In the genomic region with DNA sequence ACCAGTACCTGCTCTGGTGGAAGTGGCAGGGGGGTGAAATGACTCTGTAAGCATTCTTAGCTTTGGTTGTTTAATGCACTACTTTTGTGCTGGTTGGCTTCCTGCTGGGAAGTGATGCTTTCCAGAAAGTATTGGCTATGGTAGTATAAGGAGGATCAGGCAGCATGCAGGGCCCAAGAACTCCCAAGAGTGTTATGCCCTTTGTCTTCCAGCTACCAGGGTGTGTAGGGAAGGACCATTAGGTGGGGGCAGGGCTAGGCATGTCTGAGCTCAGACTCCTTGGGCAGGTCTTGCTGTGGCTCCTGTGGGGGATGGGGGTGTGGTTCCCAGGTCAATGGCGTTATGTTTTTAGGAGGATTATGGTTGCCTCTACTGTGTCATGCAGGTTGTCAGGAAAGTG, we compare ENCODE assay signal across 29 cellular contexts.
"Had no signal": no experiment of that assay in that cellular context is flagged by ENCODE, and none has a peak within 500 bp of the region (broad histone marks: within the 10 kb centered on the region; RNA-seq: fewer than 3 reads in every experiment).

No MANE protein-coding gene starts in this region.

- H3K4me3 ChIP-seq: neural progenitor cell, pancreas, psoas muscle, right lobe of liver, sigmoid colon, suprapubic skin, testis, tibial artery, transverse colon, upper lobe of right lung, uterus had no signal

- FAIRE-seq: pancreas, small intestine had no signal

- H3K36me3 ChIP-seq: neural progenitor cell, neutrophil, pancreas, right lobe of liver, sigmoid colon, suprapubic skin, tibial artery, transverse colon, upper lobe of right lung, uterus had no signal

- H3K4me2 ChIP-seq: neural progenitor cell had no signal

- H3K4me3 Mint-ChIP-seq: naive thymus-derived CD4-positive, alpha-beta T cell; natural killer cell; nephron; neural progenitor cell; stimulated activated effector memory CD8-positive, alpha-beta T cell treated with anti-CD3 and anti-CD28 coated beads, Interleukin-12 subunit alpha, Interleukin-12 subunit beta, amount 100 ng/mL, for 72 hours; stimulated activated naive B cell treated with anti-CD40 and anti-IgM and Interleukin-4, amounts not matched to agents 10 μg/mL and 1 μg/mL and 100 μg/mL, for 72 hours; stimulated activated naive CD8-positive, alpha-beta T cell treated with anti-CD3 and anti-CD28 coated beads, Interleukin-15, amount 100 ng/mL, for 72 hours; type B pancreatic cell had no signal

- H3K4me1 Mint-ChIP-seq: naive thymus-derived CD4-positive, alpha-beta T cell; natural killer cell; nephron; neural progenitor cell; stimulated activated effector memory CD8-positive, alpha-beta T cell treated with anti-CD3 and anti-CD28 coated beads, Interleukin-12 subunit alpha, Interleukin-12 subunit beta, amount 100 ng/mL, for 72 hours; stimulated activated naive B cell treated with anti-CD40 and anti-IgM and Interleukin-4, amounts not matched to agents 10 μg/mL and 1 μg/mL and 100 μg/mL, for 72 hours; stimulated activated naive CD8-positive, alpha-beta T cell treated with anti-CD3 and anti-CD28 coated beads, Interleukin-15, amount 100 ng/mL, for 72 hours had no signal

- ATAC-seq: naive thymus-derived CD4-positive, alpha-beta T cell; natural killer cell; pancreas; psoas muscle; right cardiac atrium; right lobe of liver; stimulated activated effector memory CD8-positive, alpha-beta T cell treated with anti-CD3 and anti-CD28 coated beads, Interleukin-12 subunit alpha, Interleukin-12 subunit beta, amount 100 ng/mL, for 72 hours; stimulated activated naive B cell treated with anti-CD40 and anti-IgM and Interleukin-4, amounts not matched to agents 10 μg/mL and 1 μg/mL and 100 μg/mL, for 72 hours; stimulated activated naive CD8-positive, alpha-beta T cell treated with anti-CD3 and anti-CD28 coated beads, Interleukin-15, amount 100 ng/mL, for 72 hours; stimulated activated naive CD8-positive, alpha-beta T cell treated with anti-CD3 and anti-CD28 coated beads, Interleukin-15, Interleukin-2, amounts not matched to agents 100 U/mL and 50 U/mL, for 24 hours; upper lobe of right lung had no signal

- H3K4me1 ChIP-seq: neural progenitor cell, pancreas, psoas muscle, right lobe of liver, sigmoid colon, suprapubic skin, testis, tibial artery, transverse colon, upper lobe of right lung, uterus had no signal

- H3K36me3 Mint-ChIP-seq: neural progenitor cell; stimulated activated effector memory CD8-positive, alpha-beta T cell treated with anti-CD3 and anti-CD28 coated beads, Interleukin-12 subunit alpha, Interleukin-12 subunit beta, amount 100 ng/mL, for 72 hours; stimulated activated naive B cell treated with anti-CD40 and anti-IgM and Interleukin-4, amounts not matched to agents 10 μg/mL and 1 μg/mL and 100 μg/mL, for 72 hours; type B pancreatic cell had no signal

- H3K27me3 Mint-ChIP-seq: progenitor cell of endocrine pancreas; stimulated activated naive B cell treated with anti-CD40 and anti-IgM and Interleukin-4, amounts not matched to agents 10 μg/mL and 1 μg/mL and 100 μg/mL, for 72 hours; stimulated activated naive CD8-positive, alpha-beta T cell treated with anti-CD3 and anti-CD28 coated beads, Interleukin-15, amount 100 ng/mL, for 72 hours; type B pancreatic cell had no signal

- H3K9me3 ChIP-seq: neutrophil, pancreas, right lobe of liver, sigmoid colon, suprapubic skin, testis, transverse colon, upper lobe of right lung, uterus had no signal

- H3K27me3 ChIP-seq: neural progenitor cell, neutrophil, pancreas, right lobe of liver, sigmoid colon, suprapubic skin, testis, tibial artery, transverse colon, upper lobe of right lung, uterus had no signal

- H3K27ac ChIP-seq: neural progenitor cell, neutrophil, pancreas, psoas muscle, right lobe of liver, sigmoid colon, suprapubic skin, testis, tibial artery, transverse colon, upper lobe of right lung, uterus had no signal

- DNase-seq: naive thymus-derived CD4-positive, alpha-beta T cell; natural killer cell; nucleus accumbens; pancreas; psoas muscle; right cardiac atrium; right lobe of liver; sigmoid colon; small intestine; stimulated activated CD4-positive, alpha-beta T cell treated with anti-CD3 and anti-CD28 coated beads, Interleukin-15, amount 100 ng/mL, for 24 hours; stimulated activated CD4-positive, alpha-beta T cell treated with anti-CD3 and anti-CD28 coated beads, Interleukin-2, amount 100 ng/mL, for 24 hours; stimulated activated CD4-positive, alpha-beta T cell treated with anti-CD3 and anti-CD28 coated beads, Interleukin-2, amount 100 ng/mL, for 48 hours; stimulated activated CD4-positive, alpha-beta T cell treated with anti-CD3 and anti-CD28 coated beads, Interleukin-4, amount 100 ng/mL, for 24 hours; stimulated activated naive B cell treated with anti-CD40 and anti-IgM and Interleukin-4, amounts not matched to agents 10 μg/mL and 1 μg/mL and 100 μg/mL, for 72 hours; stimulated activated naive CD8-positive, alpha-beta T cell treated with anti-CD3 and anti-CD28 coated beads, Interleukin-15, amount 100 ng/mL, for 72 hours; stimulated activated naive CD8-positive, alpha-beta T cell treated with anti-CD3 and anti-CD28 coated beads, Interleukin-15, Interleukin-2, amounts not matched to agents 100 U/mL and 50 U/mL, for 24 hours; substantia nigra; testis; tibial artery; transverse colon; upper lobe of right lung; uterus had no signal

- H3K9ac ChIP-seq: neural progenitor cell had no signal

- H3K27ac Mint-ChIP-seq: naive thymus-derived CD4-positive, alpha-beta T cell; natural killer cell; nephron; neural progenitor cell; progenitor cell of endocrine pancreas; stimulated activated effector memory CD8-positive, alpha-beta T cell treated with anti-CD3 and anti-CD28 coated beads, Interleukin-12 subunit alpha, Interleukin-12 subunit beta, amount 100 ng/mL, for 72 hours; stimulated activated naive B cell treated with anti-CD40 and anti-IgM and Interleukin-4, amounts not matched to agents 10 μg/mL and 1 μg/mL and 100 μg/mL, for 72 hours; stimulated activated naive CD8-positive, alpha-beta T cell treated with anti-CD3 and anti-CD28 coated beads, Interleukin-15, amount 100 ng/mL, for 72 hours; type B pancreatic cell had no signal
